Comparison of ENCODE assay signal across 26 cellular contexts in the genomic region with DNA sequence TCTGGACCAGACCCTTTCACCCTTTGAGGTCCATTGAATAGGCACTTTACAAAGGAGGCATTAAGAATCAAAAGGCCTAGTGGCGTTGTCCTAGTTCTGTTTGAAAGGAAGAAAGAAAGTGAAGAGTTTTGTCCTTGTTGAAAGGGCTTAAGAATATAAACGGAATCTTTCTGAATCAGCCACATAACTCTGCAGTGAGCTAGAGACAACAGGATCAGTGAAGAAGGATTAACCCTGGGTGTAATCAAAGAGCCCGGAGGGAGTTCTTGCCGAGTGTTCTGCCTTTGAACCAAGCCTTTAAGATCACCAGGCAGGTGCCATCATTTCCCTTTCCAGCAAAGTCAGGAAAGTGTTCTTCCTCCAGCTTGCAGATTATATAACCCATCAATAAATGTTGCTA. TPM values are rescaled to one million over a fixed set of nuclear protein-coding genes. Genes with fewer than 3 reads are reported as not detected.
"Had no signal": no experiment of that assay in that cellular context is flagged by ENCODE, and none has a peak within 500 bp of the region (broad histone marks: within the 10 kb centered on the region; RNA-seq: fewer than 3 reads in every experiment).

No MANE protein-coding gene starts in this region.

- H3K36me3 Mint-ChIP-seq: natural killer cell had no signal

- H3K9me3 ChIP-seq: esophagus muscularis mucosa, gastrocnemius medialis, heart right ventricle, mucosa of descending colon, pancreas, stomach, thyroid gland, upper lobe of left lung, uterus had no signal

- H3K27ac ChIP-seq: coronary artery, epithelial cell of prostate, gastrocnemius medialis, heart right ventricle, pancreas, stomach, thyroid gland, upper lobe of left lung, uterus had no signal

- DNase-seq: effector memory CD8-positive, alpha-beta T cell; gastrocnemius medialis; heart right ventricle; hypothalamus; kidney glomerular epithelial cell; mammary epithelial cell; mucosa of descending colon; natural killer cell; occipital lobe; pancreas; right cardiac atrium; small intestine; stimulated activated CD4-positive, alpha-beta T cell treated with anti-CD3 and anti-CD28 coated beads, Interleukin-12 subunit alpha, Interleukin-12 subunit beta, amount 100 ng/mL, for 4 hours; stimulated activated naive CD4-positive, alpha-beta T cell; stomach; thyroid gland; upper lobe of left lung; uterus had no signal

- ATAC-seq: effector memory CD8-positive, alpha-beta T cell; gastrocnemius medialis; heart right ventricle; left lobe of liver; mucosa of descending colon; natural killer cell; pancreas; right cardiac atrium had no signal

- H3K36me3 ChIP-seq: gastrocnemius medialis, pancreas, thyroid gland, upper lobe of left lung, uterus had no signal

- H3K9me3 Mint-ChIP-seq: effector memory CD8-positive, alpha-beta T cell; natural killer cell; neural crest cell had no signal

- H3K4me3 Mint-ChIP-seq: effector memory CD8-positive, alpha-beta T cell; natural killer cell; neural crest cell had no signal

- H3K4me3 ChIP-seq: coronary artery, esophagus muscularis mucosa, gastrocnemius medialis, heart right ventricle, mucosa of descending colon, pancreas, stomach, thyroid gland, upper lobe of left lung, uterus had no signal

- H3K27ac Mint-ChIP-seq: effector memory CD8-positive, alpha-beta T cell; natural killer cell; progenitor cell of endocrine pancreas had no signal

- H3K4me1 ChIP-seq: gastrocnemius medialis, pancreas, stomach, thyroid gland, upper lobe of left lung, uterus had no signal

- H3K27me3 ChIP-seq: esophagus muscularis mucosa, pancreas, thyroid gland, upper lobe of left lung, uterus had no signal

RNA-seq across cellular contexts. Expression of a gene that starts 54.8 kb away (rescaled TPM):
- total RNA-seq: fibroblast of villous mesenchyme, gastrocnemius medialis, mesenteric fat pad, natural killer cell, progenitor cell of endocrine pancreas, upper lobe of left lung had no signal
